8 cellular contexts compared by ENCODE assay signal in the genomic region with DNA sequence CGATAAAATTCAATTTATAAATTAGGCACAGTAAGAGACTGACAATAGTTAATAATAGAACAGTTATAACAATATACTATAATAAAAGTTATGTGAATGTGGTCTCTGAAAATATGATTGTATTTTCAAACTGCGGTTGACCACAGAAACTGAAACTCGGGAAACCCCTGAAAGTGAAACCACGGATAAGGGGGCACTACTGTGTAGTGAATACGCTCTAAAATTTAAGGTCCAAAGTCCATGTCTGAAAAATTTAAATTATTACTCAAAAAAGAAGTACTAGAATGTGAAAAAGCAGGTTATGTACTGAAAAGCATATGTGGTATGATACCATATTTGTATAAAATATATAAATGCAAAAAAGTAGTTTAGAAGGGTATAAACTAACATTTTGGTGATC. TPM values are rescaled to one million over a fixed set of nuclear protein-coding genes. Genes with fewer than 3 reads are reported as not detected.
DNase-seq lines count a peak whose midpoint lies in the region; ATAC-seq, FAIRE-seq and TF ChIP-seq lines count a peak whose summit lies in the region.

No MANE protein-coding gene starts in this region.

- no peak for FAIRE-seq in endothelial cell of umbilical vein (lab: Jason Lieb, UNC)

- H3K9me1 ChIP-seq in endothelial cell of umbilical vein (replicated peaks; ENCODE audit: control insufficient read depth, extremely low read depth, insufficient read depth, low read length): no peaks in the 10 kb centered on the region

- TF ChIP-seq CTCF in Calu3 (IDR thresholded peaks at IDR 0.05; ENCODE audit: unreplicated experiment) (no peak), OCI-LY7 (conservative IDR thresholded peaks at IDR 0.05; ENCODE audit: low read length) (peak; percentile 8; the same call in 1 of the 2 replicates), endothelial cell of umbilical vein (IDR thresholded peaks at IDR 0.05; ENCODE audit: extremely low read depth in 1 of 2, insufficient read depth in 1 of 2, low read depth in 1 of 2, low read length in 2 of 2) (no peak), osteoblast (IDR thresholded peaks at IDR 0.05; ENCODE audit: extremely low read depth, low read depth, low read length) (no peak)

- no TSS peak for BruUV-seq in Calu3 (replicated peaks; lab: Mats Ljungman, UMichigan)
- BruUV-seq in OCI-LY7 (replicated peaks; lab: Mats Ljungman, UMichigan): no TSS peak
- BruUV-seq in endothelial cell of umbilical vein (replicated peaks; lab: Mats Ljungman, UMichigan): no TSS peak

- H3K4me2 ChIP-seq in OCI-LY7 (ENCODE audit: low read length) (peak overlapping the region; percentile 87), endothelial cell of umbilical vein (ENCODE audit: insufficient read depth, low read length) (peak overlapping the region; percentile 97), osteoblast (ENCODE audit: insufficient read depth, low read length) (peak overlapping the region; percentile 93)

- peak overlapping the region; percentile 92 for H3K9ac ChIP-seq in endothelial cell of umbilical vein (replicated peaks; ENCODE audit: extremely low read depth, insufficient read depth, low read length)

- peaks cover 34% of the 10 kb centered on the region for H3K36me3 Mint-ChIP-seq in Calu3 (ENCODE audit: insufficient read depth, unreplicated experiment)

- CTCF ChIA-PET in Calu3 (lab: Charles Lee): no interaction called here
- CTCF ChIA-PET in OCI-LY7 (lab: Charles Lee; ENCODE audit: unreplicated experiment): no interaction called here
- CTCF ChIA-PET in endothelial cell of umbilical vein (lab: Charles Lee): interaction anchor here (3.5 kb wide), 1 partner anchor 167 kb away, joined by 24 read pairs; no protein-coding TSS in a partner anchor

- H3K79me2 ChIP-seq in OCI-LY7 (ENCODE audit: insufficient read depth, low read depth, low read length): no peaks in the 10 kb centered on the region
- peaks cover 3% of the 10 kb centered on the region for H3K79me2 ChIP-seq in endothelial cell of umbilical vein (ENCODE audit: control insufficient read depth, insufficient read depth, low read length)
- peaks cover 65% of the 10 kb centered on the region for H3K79me2 ChIP-seq in osteoblast (ENCODE audit: insufficient read depth, low read length)

- ATAC-seq in HG02870 (IDR thresholded peaks at IDR 0.05; ENCODE audit: unreplicated experiment) (no peak), GM21447 (IDR thresholded peaks at IDR 0.05; ENCODE audit: unreplicated experiment) (no peak)

- no peaks in the 10 kb centered on the region for H4K20me1 ChIP-seq in OCI-LY7 (ENCODE audit: insufficient read depth, low read length)
- H4K20me1 ChIP-seq in endothelial cell of umbilical vein (replicated peaks; ENCODE audit: control insufficient read depth, extremely low read depth, insufficient read depth, low read length): no peaks in the 10 kb centered on the region
- H4K20me1 ChIP-seq in osteoblast (ENCODE audit: insufficient read depth, low read length): peaks cover 4% of the 10 kb centered on the region

- peak overlapping the region; percentile 77 for H3K27ac Mint-ChIP-seq in Calu3 (ENCODE audit: unreplicated experiment)

- POLR2A ChIA-PET in OCI-LY7 (lab: Charles Lee) (interaction anchor here (0.6 kb wide), 1 partner anchor 222 kb away, joined by 3 read pairs; no protein-coding TSS in a partner anchor), endothelial cell of umbilical vein (lab: Charles Lee) (no interaction called here)

- no peaks in the 10 kb centered on the region for H3K27me3 Mint-ChIP-seq in Calu3 (ENCODE audit: unreplicated experiment)

- H3K9me2 ChIP-seq in OCI-LY7 (ENCODE audit: insufficient read depth, low read length): no peaks in the 10 kb centered on the region

- H3K9me3 ChIP-seq in OCI-LY7 (ENCODE audit: low read length) (no peaks in the 10 kb centered on the region), endothelial cell of umbilical vein (replicated peaks; ENCODE audit: control insufficient read depth, insufficient read depth, low read length) (no peaks in the 10 kb centered on the region), osteoblast (ENCODE audit: low read depth, low read length) (no peaks in the 10 kb centered on the region)

- no peaks in the 10 kb centered on the region for H3K36me3 ChIP-seq in OCI-LY7 (ENCODE audit: insufficient read depth, low read length)
- no peaks in the 10 kb centered on the region for H3K36me3 ChIP-seq in endothelial cell of umbilical vein (ENCODE audit: control insufficient read depth in 2 of 2, extremely low read depth in 1 of 2, insufficient read depth in 2 of 2, low read length in 2 of 2)
- H3K36me3 ChIP-seq in osteoblast (ENCODE audit: insufficient read depth, low read length): peaks cover 7% of the 10 kb centered on the region

- TF ChIP-seq POLR2A in endothelial cell of umbilical vein (IDR thresholded peaks at IDR 0.05; ENCODE audit: low read depth, low read length): no peak

- no peaks in the 10 kb centered on the region for H3K9me3 Mint-ChIP-seq in Calu3 (ENCODE audit: low read depth, unreplicated experiment)

- H2AFZ ChIP-seq in OCI-LY7 (ENCODE audit: low read length) (no peak overlapping the region), endothelial cell of umbilical vein (ENCODE audit: low read depth, low read length) (no peak overlapping the region), osteoblast (ENCODE audit: low read length) (peak overlapping the region; percentile 84)

- intact Hi-C loops in Calu3 (cut with micrococcal nuclease; ENCODE audit: unreplicated experiment): loop anchor here (5.0 kb wide), 1 partner anchor 109 kb away; the partner anchor contains the start of gene UGDH
- intact Hi-C loops in OCI-LY7 (cut with micrococcal nuclease; ENCODE audit: unreplicated experiment): loop anchor here (5.0 to 10.0 kb wide), 2 partner anchors 109 to 172 kb away; partner anchors contain the start of gene UGDH
- intact Hi-C loops in endothelial cell of umbilical vein (cut with micrococcal nuclease): loop anchor here (1.0 to 5.0 kb wide), 3 partner anchors 14 to 421 kb away; partner anchors contain the start of gene N4BP2

- peak overlapping the region; percentile 89 for H3K4me3 Mint-ChIP-seq in Calu3 (ENCODE audit: low read depth, unreplicated experiment)

- H3K27me3 ChIP-seq in endothelial cell of umbilical vein (ENCODE audit: control insufficient read depth in 2 of 2, insufficient read depth in 2 of 2, low read length in 2 of 2) (no peaks in the 10 kb centered on the region), osteoblast (ENCODE audit: insufficient read depth, low read length) (no peaks in the 10 kb centered on the region)

- H3K27ac ChIP-seq in OCI-LY7 (ENCODE audit: low read depth, low read length, poor library complexity, severe bottlenecking) (no peak overlapping the region), endothelial cell of umbilical vein (ENCODE audit: insufficient read depth, low read depth, low read length) (peak overlapping the region; percentile 65), osteoblast (ENCODE audit: low read depth, low read length) (peak overlapping the region; percentile 100)

- no peak overlapping the region for H3K4me3 ChIP-seq in OCI-LY7 (ENCODE audit: low read depth, low read length, poor library complexity, severe bottlenecking)
- H3K4me3 ChIP-seq in endothelial cell of umbilical vein (replicated peaks in 1 of 3; ENCODE audit: insufficient read depth in 1 of 3, low read depth in 1 of 3, low read length in 3 of 3): peak overlapping the region in 2 of 3 experiments; percentile 43 to 97
- H3K4me3 ChIP-seq in osteoblast (ENCODE audit: insufficient read depth, low read length): peak overlapping the region; percentile 80

- H3K4me1 ChIP-seq in OCI-LY7 (ENCODE audit: insufficient read depth, low read length, poor library complexity, severe bottlenecking) (peaks cover 30% of the 10 kb centered on the region), endothelial cell of umbilical vein (ENCODE audit: control insufficient read depth, extremely low read depth, insufficient read depth, low read length) (peaks cover 9% of the 10 kb centered on the region), osteoblast (ENCODE audit: insufficient read depth, low read length) (peaks cover 26% of the 10 kb centered on the region)

- DNase-seq in Calu3 (no peak), OCI-LY7 (ENCODE audit: low spot score) (no peak), endothelial cell of umbilical vein (ENCODE audit: low read depth, low spot score) (no peak), osteoblast (ENCODE audit: insufficient read length, low spot score, missing footprints) (no peak), NCI-H82 treated with DMSO at 0.1 percent for 48 hours (lab: John Stamatoyannopoulos, UW; ENCODE audit: unreplicated experiment) (no peak), Kasumi-1 (lab: John Stamatoyannopoulos, UW) (no peak)

- peaks cover 16% of the 10 kb centered on the region for H3K4me1 Mint-ChIP-seq in Calu3 (ENCODE audit: low read depth, unreplicated experiment)

- dilution Hi-C loops in endothelial cell of umbilical vein (cut with MboI; ENCODE audit: extremely low pct_ligation_motif_present, low sequenced_read_pairs): no loop called here

TF ChIP-seq in endothelial cell of umbilical vein, 7 proteins besides CTCF, POLR2A, EP300 and RAD21:
- no peak for TF ChIP-seq JUN (IDR thresholded peaks at IDR 0.05; ENCODE audit: borderline replicate concordance, insufficient read depth, insufficient read length, low read depth)

RNA-seq across cellular contexts. Expression of gene SMIM14, which starts 1.9 kb away (rescaled TPM):
- total RNA-seq in Calu3 (2022): 19.5 and 22.2 TPM in 2 replicates
- total RNA-seq in OCI-LY7 (2014; rRNA removed; shearing (Covaris generic)): 0.03 TPM in 1 of 2 replicates, not detected in the other
- 1.1 and 1.8 TPM in 2 replicates for total RNA-seq in OCI-LY7 (2022)
- 15.1 and 15.4 TPM in 2 replicates for total RNA-seq in endothelial cell of umbilical vein
- 9.6 and 12.3 TPM in 2 replicates for polyA plus RNA-seq in endothelial cell of umbilical vein
- 10.3 and 14.8 TPM in 2 replicates for polyA plus RNA-seq in endothelial cell of umbilical vein (2011; cell fraction: cytosol; rRNA removed)
- 4.0 and 6.5 TPM in 2 replicates for polyA plus RNA-seq in endothelial cell of umbilical vein (2011; cell fraction: nucleus; rRNA removed)
- 12.7 and 17.8 TPM in 2 replicates for polyA plus RNA-seq in endothelial cell of umbilical vein (2012)
- 25.4 and 27.0 TPM in 2 replicates for polyA minus RNA-seq in endothelial cell of umbilical vein
- polyA minus RNA-seq in endothelial cell of umbilical vein (2011; cell fraction: cytosol; rRNA and poly(A)+ RNA removed): 10.2 TPM
- polyA minus RNA-seq in endothelial cell of umbilical vein (2011; cell fraction: nucleus; rRNA and poly(A)+ RNA removed): 3.6 and 4.3 TPM in 2 replicates
- total RNA-seq in osteoblast: 61.5 and 68.7 TPM in 2 replicates
